ENCODE assay signal across 8 cellular contexts in the genomic region with DNA sequence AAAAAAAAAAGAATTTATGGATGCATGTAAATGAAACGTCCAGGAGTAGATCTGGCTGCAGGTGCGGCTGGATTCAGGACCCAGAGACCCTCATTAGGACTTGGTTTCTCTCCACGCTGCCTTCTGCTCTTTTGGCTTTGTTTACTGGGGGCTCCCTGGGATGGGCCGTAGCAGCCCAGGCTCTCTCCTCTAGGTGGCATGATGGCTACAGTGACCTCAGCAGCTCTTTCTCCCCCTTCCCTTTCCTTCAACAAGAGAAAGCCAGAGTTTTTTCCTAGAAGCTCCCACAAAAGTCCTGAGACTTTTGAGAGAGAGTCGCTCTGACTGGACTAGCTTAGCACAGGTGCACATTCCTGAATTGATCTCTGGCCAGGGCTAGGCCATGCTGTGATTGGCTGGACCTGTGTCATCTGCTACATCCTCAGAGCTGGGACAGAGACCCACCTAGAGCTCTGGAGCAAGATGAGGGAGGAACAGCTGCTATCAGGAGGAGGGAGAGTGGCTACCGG.
DNase-seq lines count a peak whose midpoint lies in the region; ATAC-seq and TF ChIP-seq lines count a peak whose summit lies in the region.

No MANE protein-coding gene starts in this region.

- H3K9me3 ChIP-seq in BLaER1: no peaks in the 10 kb centered on the region

- H3K27ac Mint-ChIP-seq in chondrocyte (ENCODE audit: unreplicated experiment): peak overlapping the region; percentile 8
- H3K27ac Mint-ChIP-seq in stimulated activated naive B cell treated with anti-CD40 and anti-IgM and Interleukin-4, amounts not matched to agents 10 μg/mL and 1 μg/mL and 100 μg/mL, for 72 hours: peak overlapping the region; percentile 7

- intact Hi-C loops in left colon (cut with DNase I, micrococcal nuclease): loop anchor here in 1 of 2 donors (5.0 kb wide), 1 partner anchor 93 kb away; no protein-coding TSS in a partner anchor

- no peak overlapping the region for H3K9ac ChIP-seq in BLaER1

- peaks cover 2% of the 10 kb centered on the region for H3K36me3 Mint-ChIP-seq in chondrocyte (ENCODE audit: low read depth)
- no peaks in the 10 kb centered on the region for H3K36me3 Mint-ChIP-seq in stimulated activated naive B cell treated with anti-CD40 and anti-IgM and Interleukin-4, amounts not matched to agents 10 μg/mL and 1 μg/mL and 100 μg/mL, for 72 hours

- peak overlapping the region; percentile 18 for H3K4me2 ChIP-seq in BLaER1

- ATAC-seq in GM18873 (IDR thresholded peaks at IDR 0.05; ENCODE audit: low FRiP score, unreplicated experiment) (peak; percentile 42), HG03175 (IDR thresholded peaks at IDR 0.05; ENCODE audit: unreplicated experiment) (peak; percentile 68), left colon (peak; percentile 66)
- peak; percentile 80 to 84 for ATAC-seq in stimulated activated naive B cell treated with anti-CD40 and anti-IgM and Interleukin-4, amounts not matched to agents 10 μg/mL and 1 μg/mL and 100 μg/mL, for 72 hours (replicated peaks)

- DNase-seq in SK-N-DZ (ENCODE audit: low spot score): peak; percentile 81
- DNase-seq in chondrocyte (ENCODE audit: low spot score): no peak
- DNase-seq in left colon: peak; percentile 64 to 69
- DNase-seq in stimulated activated naive B cell treated with anti-CD40 and anti-IgM and Interleukin-4, amounts not matched to agents 10 μg/mL and 1 μg/mL and 100 μg/mL, for 72 hours: no peak
- DNase-seq in SKM-1 treated with dmso at 0.1 percent for 144 hours (lab: John Stamatoyannopoulos, UW; ENCODE audit: unreplicated experiment): no peak

- peaks cover 23% of the 10 kb centered on the region for H3K4me1 ChIP-seq in BLaER1

- no peak overlapping the region for H3K27ac ChIP-seq in BLaER1

- H3K27me3 Mint-ChIP-seq in chondrocyte (ENCODE audit: low read depth): no peaks in the 10 kb centered on the region
- peaks cover 0 to 4% of the 10 kb centered on the region in 2 donors for H3K27me3 Mint-ChIP-seq in stimulated activated naive B cell treated with anti-CD40 and anti-IgM and Interleukin-4, amounts not matched to agents 10 μg/mL and 1 μg/mL and 100 μg/mL, for 72 hours

- H3K4me1 Mint-ChIP-seq in chondrocyte (ENCODE audit: low read depth): peaks cover 29% of the 10 kb centered on the region
- peaks cover 22 to 26% of the 10 kb centered on the region in 2 donors for H3K4me1 Mint-ChIP-seq in stimulated activated naive B cell treated with anti-CD40 and anti-IgM and Interleukin-4, amounts not matched to agents 10 μg/mL and 1 μg/mL and 100 μg/mL, for 72 hours

- no peaks in the 10 kb centered on the region for H4K20me1 ChIP-seq in BLaER1

- H3K27me3 ChIP-seq in BLaER1: no peaks in the 10 kb centered on the region

- peak; percentile 80 for TF ChIP-seq CTCF in chondrocyte (IDR thresholded peaks at IDR 0.05)

- no peaks in the 10 kb centered on the region for H3K36me3 ChIP-seq in BLaER1

- no peak overlapping the region for H3K4me3 ChIP-seq in BLaER1

- no peaks in the 10 kb centered on the region for H3K9me3 Mint-ChIP-seq in chondrocyte (ENCODE audit: low read depth)
- H3K9me3 Mint-ChIP-seq in stimulated activated naive B cell treated with anti-CD40 and anti-IgM and Interleukin-4, amounts not matched to agents 10 μg/mL and 1 μg/mL and 100 μg/mL, for 72 hours: no peaks in the 10 kb centered on the region

- no peak overlapping the region for H3K4me3 Mint-ChIP-seq in chondrocyte (ENCODE audit: unreplicated experiment)
- H3K4me3 Mint-ChIP-seq in stimulated activated naive B cell treated with anti-CD40 and anti-IgM and Interleukin-4, amounts not matched to agents 10 μg/mL and 1 μg/mL and 100 μg/mL, for 72 hours: peak overlapping the region; percentile 26 to 54

Comparison
In these comparisons a context has a peak if more than half of its experiments do, and no peak if none do; other contexts are left out.
1. DNase-seq: peak in SK-N-DZ (single experiment) and left colon (2 of 2); none in chondrocyte (single experiment), stimulated activated naive B cell treated with anti-CD40 and anti-IgM and Interleukin-4, amounts not matched to agents 10 μg/mL and 1 μg/mL and 100 μg/mL, for 72 hours (single experiment) and SKM-1 treated with dmso at 0.1 percent for 144 hours (single experiment).
2. Peak in every context shown above with its lines, with median percentiles within 50 percentile points of each other: ATAC-seq.